Comparison of ENCODE assay signal across 12 cellular contexts in genomic region chr2:211055438-211055837, GRCh38.
DNase-seq lines count a peak whose midpoint lies in the region; ATAC-seq, FAIRE-seq and TF ChIP-seq lines count a peak whose summit lies in the region.
"Had no signal": no experiment of that assay in that cellular context is flagged by ENCODE, and none has a peak within 500 bp of the region (broad histone marks: within the 10 kb centered on the region; RNA-seq: fewer than 3 reads in every experiment).

No MANE protein-coding gene starts in this region.

- H2AFZ ChIP-seq in MM.1S (ENCODE audit: low read length) (no peak overlapping the region), neural cell (ENCODE audit: low read depth, low read length) (no peak overlapping the region)

- TF ChIP-seq EP300 in neural cell (conservative IDR thresholded peaks at IDR 0.05; ENCODE audit: poor library complexity, severe bottlenecking): no peak

- no peak for FAIRE-seq in kidney (lab: Jason Lieb, UNC)
- FAIRE-seq: bronchial epithelial cell had no signal

- no peaks in the 10 kb centered on the region for H3K79me2 ChIP-seq in MM.1S (ENCODE audit: low read length)
- no peaks in the 10 kb centered on the region for H3K79me2 ChIP-seq in neural cell (replicated peaks; ENCODE audit: insufficient read depth, low read length)

- H3K4me2 ChIP-seq in MM.1S (ENCODE audit: low read depth, low read length) (no peak overlapping the region), neural cell (ENCODE audit: low read length) (no peak overlapping the region)
- H3K4me2 ChIP-seq: KMS-11 had no signal

- H3K9me3 ChIP-seq in MM.1S (replicated peaks; ENCODE audit: insufficient read depth, low read length) (no peaks in the 10 kb centered on the region), neural cell (ENCODE audit: low read length) (no peaks in the 10 kb centered on the region), kidney (ENCODE audit: control insufficient read depth in 1 of 2, low read length in 2 of 2) (no peaks in the 10 kb centered on the region)
- H3K9me3 ChIP-seq: left ventricle myocardium inferior, transverse colon had no signal

- no peak for TF ChIP-seq RAD21 in neural cell (conservative IDR thresholded peaks at IDR 0.05)

- H3K4me3 ChIP-seq in MM.1S (ENCODE audit: low read length) (no peak overlapping the region), neural cell (ENCODE audit: low read length) (no peak overlapping the region), kidney (ENCODE audit: low read length in 2 of 2) (no peak overlapping the region)
- H3K4me3 ChIP-seq: left ventricle myocardium inferior, transverse colon had no signal

- H3K4me1 ChIP-seq in MM.1S (ENCODE audit: low read length) (no peaks in the 10 kb centered on the region), kidney (ENCODE audit: control insufficient read depth in 1 of 2, insufficient read depth in 1 of 2, low read depth in 1 of 2, low read length in 2 of 2) (no peaks in the 10 kb centered on the region)
- H3K4me1 ChIP-seq: left ventricle myocardium inferior, transverse colon had no signal

- no peaks in the 10 kb centered on the region for H3K9me2 ChIP-seq in MM.1S (replicated peaks; ENCODE audit: insufficient read depth, low read length)
- no peaks in the 10 kb centered on the region for H3K9me2 ChIP-seq in neural cell (ENCODE audit: insufficient read depth, low read length)

- no peak overlapping the region for H3K4me3 Mint-ChIP-seq in WTC11

- 0 out of 2 replicates have a peak, but pooled peaks have one; percentile 9 for TF ChIP-seq CTCF in MM.1S (IDR thresholded peaks at IDR 0.05; ENCODE audit: low read length)
- TF ChIP-seq CTCF in WTC11 (IDR thresholded peaks at IDR 0.05): no peak
- peak; percentile 25 for TF ChIP-seq CTCF in neural cell (IDR thresholded peaks at IDR 0.05; ENCODE audit: poor library complexity, severe bottlenecking)
- no peak for TF ChIP-seq CTCF in kidney (IDR thresholded peaks at IDR 0.05; ENCODE audit: borderline replicate concordance, extremely low read depth, insufficient read depth)

- no peak overlapping the region for H3K27ac Mint-ChIP-seq in WTC11

- H3K9ac ChIP-seq in MM.1S (ENCODE audit: low read length): no peak overlapping the region
- no peak overlapping the region for H3K9ac ChIP-seq in neural cell (ENCODE audit: low read length)
- H3K9ac ChIP-seq in kidney (ENCODE audit: low read length in 2 of 2): no peak overlapping the region
- H3K9ac ChIP-seq: KMS-11 had no signal

- no peaks in the 10 kb centered on the region for H3K4me1 Mint-ChIP-seq in WTC11

- H3K27ac ChIP-seq in MM.1S (ENCODE audit: low read length) (no peak overlapping the region), neural cell (ENCODE audit: low read length) (no peak overlapping the region), kidney (ENCODE audit: low read depth in 2 of 2, low read length in 2 of 2) (no peak overlapping the region)
- H3K27ac ChIP-seq: KMS-11, left ventricle myocardium inferior, transverse colon had no signal

- H3K9me3 Mint-ChIP-seq in WTC11: no peaks in the 10 kb centered on the region

- H3K36me3 ChIP-seq in MM.1S (replicated peaks; ENCODE audit: insufficient read depth, low read length) (no peaks in the 10 kb centered on the region), neural cell (ENCODE audit: insufficient read depth, low read length) (no peaks in the 10 kb centered on the region), kidney (ENCODE audit: control insufficient read depth in 1 of 2, insufficient read depth in 2 of 2, low read length in 2 of 2) (no peaks in the 10 kb centered on the region)
- H3K36me3 ChIP-seq: left ventricle myocardium inferior, transverse colon had no signal

- H3F3A ChIP-seq in MM.1S (ENCODE audit: insufficient read depth, low read length) (no peaks in the 10 kb centered on the region), neural cell (ENCODE audit: insufficient read depth, low read length, poor library complexity, severe bottlenecking) (no peaks in the 10 kb centered on the region)

- no peaks in the 10 kb centered on the region for H4K20me1 ChIP-seq in MM.1S (ENCODE audit: insufficient read depth, low read length)
- H4K20me1 ChIP-seq in neural cell (ENCODE audit: insufficient read depth): no peaks in the 10 kb centered on the region

- CTCF ChIA-PET in WTC11 (lab: Charles Lee): no interaction called here

- DNase-seq in MM.1S: no peak
- peak; percentile 53 for DNase-seq in WTC11 (ENCODE audit: low spot score)
- DNase-seq in kidney glomerular epithelial cell (lab: John Stamatoyannopoulos, UW): no peak
- no peak for DNase-seq in kidney
- DNase-seq: activated T-cell treated with anti-CD3 and anti-CD28 coated beads, Interleukin-2, amount 50 U/mL, for 1 hour; left ventricle myocardium inferior; transverse colon had no signal

- H3K27me3 ChIP-seq in MM.1S (replicated peaks; ENCODE audit: insufficient read depth, low read length): no peaks in the 10 kb centered on the region
- H3K27me3 ChIP-seq in neural cell (ENCODE audit: insufficient read depth, low read depth, low read length): no peaks in the 10 kb centered on the region
- H3K27me3 ChIP-seq: transverse colon had no signal

- no peaks in the 10 kb centered on the region for H3K36me3 Mint-ChIP-seq in WTC11

- ATAC-seq in GM19463 (IDR thresholded peaks at IDR 0.05; ENCODE audit: unreplicated experiment) (peak; percentile 41), WTC11 (peak; percentile 89), GM19455 (IDR thresholded peaks at IDR 0.05; ENCODE audit: unreplicated experiment) (no peak)

- POLR2A ChIA-PET in WTC11 (lab: Charles Lee): no interaction called here

- H3K27me3 Mint-ChIP-seq in WTC11 (ENCODE audit: low read depth): no peaks in the 10 kb centered on the region

- intact Hi-C loops in kidney (cut with DNase I): no loop called here

TF ChIP-seq in WTC11, 78 proteins besides CTCF, POLR2A, EP300 and RAD21 (continues in another document):
- TF ChIP-seq, protein P1, sequence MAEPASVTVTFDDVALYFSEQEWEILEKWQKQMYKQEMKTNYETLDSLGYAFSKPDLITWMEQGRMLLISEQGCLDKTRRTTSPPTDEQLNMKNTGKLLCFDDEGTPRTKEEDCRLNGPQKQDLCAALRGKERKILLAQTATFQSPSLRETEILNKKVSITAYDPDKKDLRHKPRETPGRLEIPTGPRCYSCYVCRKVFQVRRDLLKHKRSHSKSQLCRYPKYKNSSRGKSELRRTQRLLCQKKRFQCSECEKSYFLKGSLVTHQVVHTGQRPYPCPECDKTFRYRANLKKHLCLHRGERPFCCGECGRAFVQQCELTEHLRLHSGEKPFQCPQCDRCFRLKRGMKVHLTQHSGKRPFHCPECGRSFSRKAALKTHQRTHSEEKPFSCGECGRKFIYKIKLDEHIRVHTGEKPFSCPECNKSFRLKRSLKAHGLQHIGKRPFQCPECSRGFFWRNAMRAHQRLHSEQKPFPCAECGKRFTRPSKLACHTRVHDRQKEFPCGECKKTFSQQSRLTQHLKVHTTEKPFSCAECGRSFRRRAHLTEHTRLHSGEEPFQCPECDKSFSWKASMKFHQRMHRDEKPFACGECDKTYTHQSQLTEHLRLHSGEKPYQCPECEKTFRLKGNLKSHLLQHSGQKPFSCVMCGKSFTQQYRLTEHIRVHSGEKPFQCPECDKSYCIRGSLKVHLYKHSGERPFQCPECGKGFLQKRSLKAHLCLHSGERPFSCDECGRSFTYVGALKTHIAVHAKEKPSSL (CRISPR knock-in tag; conservative IDR thresholded peaks at IDR 0.05): no peak
- no peak for TF ChIP-seq KAT7 (CRISPR knock-in tag; IDR thresholded peaks at IDR 0.05; ENCODE audit: borderline replicate concordance)

TF ChIP-seq in neural cell, 6 proteins besides CTCF, POLR2A, EP300 and RAD21:
- TF ChIP-seq POLR2AphosphoS5 (IDR thresholded peaks at IDR 0.05) (no peak), SMC3 (conservative IDR thresholded peaks at IDR 0.05; ENCODE audit: poor library complexity) (no peak), MXI1 (conservative IDR thresholded peaks at IDR 0.05; ENCODE audit: poor library complexity, severe bottlenecking) (no peak), EZH2 (IDR thresholded peaks at IDR 0.05; ENCODE audit: borderline replicate concordance, insufficient read depth, low read length, poor library complexity, severe bottlenecking) (no peak), REST (IDR thresholded peaks at IDR 0.05; ENCODE audit: borderline replicate concordance) (no peak), TAF1 (IDR thresholded peaks at IDR 0.05; ENCODE audit: low read depth) (no peak)

Comparison
In these comparisons a context has a peak if more than half of its experiments do, and no peak if none do; other contexts are left out.
1. CTCF ChIP-seq: peak in MM.1S (single experiment) and neural cell (single experiment); none in WTC11 (single experiment) and kidney (single experiment).